ENCODE assay signal across 18 cellular contexts in genomic region chr11:40274017-40274416, GRCh38.
DNase-seq lines count a peak whose midpoint lies in the region; ATAC-seq and TF ChIP-seq lines count a peak whose summit lies in the region.
"Had no signal": no experiment of that assay in that cellular context is flagged by ENCODE, and none has a peak within 500 bp of the region (broad histone marks: within the 10 kb centered on the region; RNA-seq: fewer than 3 reads in every experiment).

No MANE protein-coding gene starts in this region.

- H3K36me3 ChIP-seq in fibroblast of lung (ENCODE audit: control insufficient read depth, insufficient read depth, low read length) (no peaks in the 10 kb centered on the region), transverse colon (no peaks in the 10 kb centered on the region)
- H3K36me3 ChIP-seq: ovary, spleen had no signal

- H4K20me1 ChIP-seq in fibroblast of lung (ENCODE audit: control insufficient read depth, extremely low read depth, insufficient read depth, low read length), result no peaks in the 10 kb centered on the region

- H3K27ac ChIP-seq in fibroblast of lung (ENCODE audit: insufficient read depth, low read length), result no peak overlapping the region
- H3K27ac ChIP-seq in transverse colon, result no peak overlapping the region
- H3K27ac ChIP-seq: ovary, SK-N-MC, spleen had no signal

- intact Hi-C loops in transverse colon (cut with DNase I; ENCODE audit: low total_unique reads), result no loop called here

- H2AFZ ChIP-seq in fibroblast of lung (ENCODE audit: low read length), result no peak overlapping the region

- H3K4me3 ChIP-seq in fibroblast of lung (replicated peaks in 1 of 4; ENCODE audit: control extremely low read depth in 1 of 4, insufficient read depth in 1 of 4, low read depth in 3 of 4, low read length in 4 of 4) (no peak overlapping the region), skeletal muscle cell (ENCODE audit: low read depth, low read length) (no peak overlapping the region), transverse colon (no peak overlapping the region)
- H3K4me3 ChIP-seq: ovary, SK-N-MC, spleen had no signal

- in situ Hi-C loops in transverse colon (cut with MboI; ENCODE audit: low pct_ligation_motif_present in 1 of 4, low pct_unique_long_range_greater_than_20kb in 1 of 4, low sequenced_read_pairs in 3 of 4), result no loop called here

- H3K4me2 ChIP-seq in fibroblast of lung (ENCODE audit: extremely low read depth, insufficient read depth, low read length), result no peak overlapping the region

- no peaks in the 10 kb centered on the region for H3K4me1 ChIP-seq in fibroblast of lung (ENCODE audit: control insufficient read depth, extremely low read depth, insufficient read depth, low read length)
- H3K4me1 ChIP-seq in transverse colon, result no peaks in the 10 kb centered on the region
- H3K4me1 ChIP-seq: spleen had no signal

- H3K27me3 ChIP-seq in fibroblast of lung (ENCODE audit: control insufficient read depth, insufficient read depth, low read length) (no peaks in the 10 kb centered on the region), transverse colon (no peaks in the 10 kb centered on the region)
- H3K27me3 ChIP-seq: ovary, spleen had no signal

- H3K79me2 ChIP-seq in fibroblast of lung (ENCODE audit: control insufficient read depth, insufficient read depth, low read length), result no peaks in the 10 kb centered on the region

- WGBS in transverse colon (ENCODE audit: low coverage in 1 of 2), 2 donors, result 54 to 57% methylated on average over 3 of the region's 3 CpGs

- H3K9ac ChIP-seq in fibroblast of lung (ENCODE audit: insufficient read depth, low read length), result no peak overlapping the region

- H3K9me3 ChIP-seq in fibroblast of lung (ENCODE audit: control insufficient read depth, insufficient read depth, low read depth, low read length) (no peaks in the 10 kb centered on the region), transverse colon (no peaks in the 10 kb centered on the region)
- H3K9me3 ChIP-seq: ovary had no signal

- peak; percentile 34 for DNase-seq in CMK (ENCODE audit: low read depth)
- DNase-seq in fibroblast of lung (ENCODE audit: low read depth in 2 of 2), result peak; percentile 63 to 97
- DNase-seq in skeletal muscle cell (ENCODE audit: low read depth), result peak; percentile 0
- DNase-seq in transverse colon, result no peak
- DNase-seq in activated CD4-positive, alpha-beta T cell treated with anti-CD3 and anti-CD28 coated beads for 1 hour, result no peak
- DNase-seq in HuH-7 (ENCODE audit: low spot score), result no peak
- DNase-seq: activated CD4-positive, alpha-beta T cell treated with anti-CD3 and anti-CD28 coated beads, Interleukin-2, amount 10 ng/mL, durations not matched to agents 7 days and 5 days; activated naive CD4-positive, alpha-beta T cell treated with anti-CD3 and anti-CD28 coated beads for 36 hours; effector CD4-positive, alpha-beta T cell; H7; NCI-H187; NCI-H510A; ovary; spleen had no signal

- no peak for TF ChIP-seq EP300 in transverse colon (IDR thresholded peaks at IDR 0.05; ENCODE audit: low read depth)

- no peak for TF ChIP-seq POLR2A in transverse colon (IDR thresholded peaks at IDR 0.05)

- TF ChIP-seq CTCF in fibroblast of lung (conservative IDR thresholded peaks at IDR 0.05 in 1 of 2, IDR thresholded peaks at IDR 0.05 in 1 of 2; ENCODE audit: low read depth in 1 of 2, low read length in 2 of 2), result no peak
- TF ChIP-seq CTCF in transverse colon (IDR thresholded peaks at IDR 0.05), result no peak

- ATAC-seq in SK-N-SH treated with all-trans-retinoic acid at 6 μM for 48 hours (peak; percentile 89), HG03520 (IDR thresholded peaks at IDR 0.05; ENCODE audit: unreplicated experiment) (no peak)
- ATAC-seq: left lobe of liver had no signal

TF ChIP-seq in SK-N-SH treated with all-trans-retinoic acid at 6 μM for 48 hours, 23 proteins besides CTCF, POLR2A, EP300 and RAD21:
- TF ChIP-seq ZNF8 (CRISPR knock-in tag; IDR thresholded peaks at IDR 0.05), result no peak
- TF ChIP-seq GLIS3 (CRISPR knock-in tag; IDR thresholded peaks at IDR 0.05), result peak; percentile 61; the same call in 1 of the 2 replicates
- TF ChIP-seq, protein P1, sequence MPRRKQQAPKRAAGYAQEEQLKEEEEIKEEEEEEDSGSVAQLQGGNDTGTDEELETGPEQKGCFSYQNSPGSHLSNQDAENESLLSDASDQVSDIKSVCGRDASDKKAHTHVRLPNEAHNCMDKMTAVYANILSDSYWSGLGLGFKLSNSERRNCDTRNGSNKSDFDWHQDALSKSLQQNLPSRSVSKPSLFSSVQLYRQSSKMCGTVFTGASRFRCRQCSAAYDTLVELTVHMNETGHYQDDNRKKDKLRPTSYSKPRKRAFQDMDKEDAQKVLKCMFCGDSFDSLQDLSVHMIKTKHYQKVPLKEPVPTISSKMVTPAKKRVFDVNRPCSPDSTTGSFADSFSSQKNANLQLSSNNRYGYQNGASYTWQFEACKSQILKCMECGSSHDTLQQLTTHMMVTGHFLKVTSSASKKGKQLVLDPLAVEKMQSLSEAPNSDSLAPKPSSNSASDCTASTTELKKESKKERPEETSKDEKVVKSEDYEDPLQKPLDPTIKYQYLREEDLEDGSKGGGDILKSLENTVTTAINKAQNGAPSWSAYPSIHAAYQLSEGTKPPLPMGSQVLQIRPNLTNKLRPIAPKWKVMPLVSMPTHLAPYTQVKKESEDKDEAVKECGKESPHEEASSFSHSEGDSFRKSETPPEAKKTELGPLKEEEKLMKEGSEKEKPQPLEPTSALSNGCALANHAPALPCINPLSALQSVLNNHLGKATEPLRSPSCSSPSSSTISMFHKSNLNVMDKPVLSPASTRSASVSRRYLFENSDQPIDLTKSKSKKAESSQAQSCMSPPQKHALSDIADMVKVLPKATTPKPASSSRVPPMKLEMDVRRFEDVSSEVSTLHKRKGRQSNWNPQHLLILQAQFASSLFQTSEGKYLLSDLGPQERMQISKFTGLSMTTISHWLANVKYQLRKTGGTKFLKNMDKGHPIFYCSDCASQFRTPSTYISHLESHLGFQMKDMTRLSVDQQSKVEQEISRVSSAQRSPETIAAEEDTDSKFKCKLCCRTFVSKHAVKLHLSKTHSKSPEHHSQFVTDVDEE (CRISPR knock-in tag; IDR thresholded peaks at IDR 0.05), result peak; percentile 40; the same call in 1 of the 2 replicates
- no peak for TF ChIP-seq ZNF70 (CRISPR knock-in tag; IDR thresholded peaks at IDR 0.05)
- TF ChIP-seq ISL1 (CRISPR knock-in tag; IDR thresholded peaks at IDR 0.05), result peak; percentile 72

Comparison
In these comparisons a context has a peak if more than half of its experiments do, and no peak if none do; other contexts are left out.
1. DNase-seq: peak in CMK (single experiment), fibroblast of lung (2 of 2) and skeletal muscle cell (single experiment); none in transverse colon (single experiment), activated CD4-positive, alpha-beta T cell treated with anti-CD3 and anti-CD28 coated beads for 1 hour (single experiment) and HuH-7 (single experiment).